Comparison of ENCODE assay signal across 31 cellular contexts in the genomic region with DNA sequence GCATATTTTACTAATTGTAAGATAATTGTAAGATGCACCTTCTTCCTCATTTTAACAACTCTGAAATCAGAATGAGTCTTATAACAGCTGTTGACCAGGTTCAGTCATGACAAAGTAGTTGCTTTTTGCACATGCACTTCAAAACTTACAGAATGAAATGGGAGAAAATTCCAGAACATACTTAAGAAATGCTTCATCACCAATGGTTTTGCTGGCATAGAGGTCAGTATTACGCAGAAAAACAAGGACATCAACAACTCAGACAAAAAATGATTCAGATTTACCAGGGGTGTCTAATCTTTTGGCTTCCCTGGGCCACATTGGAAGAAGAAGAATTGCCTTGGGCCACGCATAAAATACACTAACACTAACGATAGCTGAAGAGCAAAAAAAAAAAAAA. TPM values are rescaled to one million over a fixed set of nuclear protein-coding genes. Genes with fewer than 3 reads are reported as not detected.
"Had no signal": no experiment of that assay in that cellular context is flagged by ENCODE, and none has a peak within 500 bp of the region (broad histone marks: within the 10 kb centered on the region; RNA-seq: fewer than 3 reads in every experiment).

No MANE protein-coding gene starts in this region.

- H3K27me3 Mint-ChIP-seq: activated naive CD8-positive, alpha-beta T cell treated with anti-CD3 and anti-CD28 coated beads for 36 hours had no signal

- H3K4me3 Mint-ChIP-seq: activated CD4-positive, alpha-beta memory T cell treated with anti-CD3 and anti-CD28 coated beads for 36 hours; activated CD4-positive, alpha-beta T cell treated with anti-CD3 and anti-CD28 coated beads, Interleukin-2, amount 10 ng/mL, durations not matched to agents 7 days and 5 days; activated naive CD4-positive, alpha-beta T cell treated with anti-CD3 and anti-CD28 coated beads, Interleukin-2, amount 10 ng/mL, durations not matched to agents 7 days and 5 days; activated naive CD8-positive, alpha-beta T cell treated with anti-CD3 and anti-CD28 coated beads for 36 hours had no signal

- H3K27ac Mint-ChIP-seq: activated CD4-positive, alpha-beta memory T cell treated with anti-CD3 and anti-CD28 coated beads for 36 hours; activated CD4-positive, alpha-beta T cell treated with anti-CD3 and anti-CD28 coated beads, Interleukin-2, amount 10 ng/mL, durations not matched to agents 7 days and 5 days; activated naive CD4-positive, alpha-beta T cell treated with anti-CD3 and anti-CD28 coated beads, Interleukin-2, amount 10 ng/mL, durations not matched to agents 7 days and 5 days; activated naive CD8-positive, alpha-beta T cell treated with anti-CD3 and anti-CD28 coated beads for 36 hours; activated T-helper 2 cell treated with anti-CD3 and anti-CD28 coated beads, Interferon-gamma antibody, Interleukin-2, Interleukin-4, amounts not matched to agents 10 μg/mL and 5 μg/mL and 100 μg/mL, durations not matched to agents 14 hours and 24 hours and 36 hours had no signal

- H3K4me1 Mint-ChIP-seq: activated CD4-positive, alpha-beta T cell treated with anti-CD3 and anti-CD28 coated beads, Interleukin-2, amount 10 ng/mL, durations not matched to agents 7 days and 5 days; activated naive CD4-positive, alpha-beta T cell treated with anti-CD3 and anti-CD28 coated beads, Interleukin-2, amount 10 ng/mL, durations not matched to agents 7 days and 5 days; activated naive CD8-positive, alpha-beta T cell treated with anti-CD3 and anti-CD28 coated beads for 36 hours had no signal

- H3K27ac ChIP-seq: breast epithelium, SJCRH30, VCaP had no signal

- H3K36me3 ChIP-seq: breast epithelium, SJCRH30 had no signal

- ATAC-seq: Panc1, Right ventricle myocardium inferior had no signal

- DNase-seq: activated CD4-positive, alpha-beta memory T cell treated with anti-CD3 and anti-CD28 coated beads for 36 hours; activated CD4-positive, alpha-beta T cell treated with anti-CD3 and anti-CD28 coated beads, Interleukin-2, amount 10 ng/mL, durations not matched to agents 7 days and 5 days; activated CD4-positive, CD25-positive, alpha-beta regulatory T cell; activated CD8-positive, alpha-beta memory T cell treated with anti-CD3 and anti-CD28 coated beads for 24 hours; activated gamma-delta T cell treated with Interleukin-2 at 50 U/mL for 16 hours; activated naive CD4-positive, alpha-beta T cell treated with anti-CD3 and anti-CD28 coated beads, Interleukin-2, amount 10 ng/mL, durations not matched to agents 7 days and 5 days; activated naive CD8-positive, alpha-beta T cell treated with anti-CD3 and anti-CD28 coated beads for 36 hours; activated T-cell treated with anti-CD3 and anti-CD28 coated beads, Interleukin-2, amount 50 U/mL, for 48 hours; anterior cingulate cortex; central memory CD4-positive, alpha-beta T cell; Kasumi-1; NCI-H1092; NCI-H1417 treated with DMSO at 0.1 percent for 48 hours; NCI-H1694; NCI-H2029; NCI-H2107; NCI-H2171 treated with DMSO at 0.1 percent for 48 hours; NCI-H226; NCI-H526; NCI-H82; OCI-M1; RPMI8226; SJCRH30; SK-N-SH; T-helper 1 cell had no signal

- H3K4me1 ChIP-seq: breast epithelium, SJCRH30 had no signal

- H3K36me3 Mint-ChIP-seq: activated CD4-positive, alpha-beta memory T cell treated with anti-CD3 and anti-CD28 coated beads for 36 hours; activated naive CD4-positive, alpha-beta T cell treated with anti-CD3 and anti-CD28 coated beads, Interleukin-2, amount 10 ng/mL, durations not matched to agents 7 days and 5 days; activated naive CD8-positive, alpha-beta T cell treated with anti-CD3 and anti-CD28 coated beads for 36 hours had no signal

- H3K9ac ChIP-seq: SK-N-SH had no signal

- H3K4me2 ChIP-seq: SK-N-SH had no signal

- H3K4me3 ChIP-seq: breast epithelium, SJCRH30 had no signal

- H3K9me3 Mint-ChIP-seq: activated CD4-positive, alpha-beta memory T cell treated with anti-CD3 and anti-CD28 coated beads for 36 hours; activated CD4-positive, alpha-beta T cell treated with anti-CD3 and anti-CD28 coated beads, Interleukin-2, amount 10 ng/mL, durations not matched to agents 7 days and 5 days; activated naive CD4-positive, alpha-beta T cell treated with anti-CD3 and anti-CD28 coated beads, Interleukin-2, amount 10 ng/mL, durations not matched to agents 7 days and 5 days; activated naive CD8-positive, alpha-beta T cell treated with anti-CD3 and anti-CD28 coated beads for 36 hours; activated T-helper 2 cell treated with anti-CD3 and anti-CD28 coated beads, Interferon-gamma antibody, Interleukin-2, Interleukin-4, amounts not matched to agents 10 μg/mL and 5 μg/mL and 100 μg/mL, durations not matched to agents 14 hours and 24 hours and 36 hours had no signal

- H3K9me3 ChIP-seq: breast epithelium, SJCRH30, SK-N-SH had no signal

- H3K27me3 ChIP-seq: breast epithelium, SJCRH30 had no signal

RNA-seq across cellular contexts. Expression of a gene that starts 13.3 kb away (rescaled TPM):
- total RNA-seq: activated CD4-positive, alpha-beta T cell treated with anti-CD3 and anti-CD28 coated beads, Interleukin-2, amount 10 ng/mL, durations not matched to agents 7 days and 5 days; T-helper 2 cell treated with Interferon-gamma antibody and Interleukin-4, amounts not matched to agents 100 ng/mL and 5 ng/mL, for 36 hours had no signal
- polyA plus RNA-seq: SK-N-SH had no signal
